In genomic region chr6:39794231-39794630, GRCh38 we compare ENCODE assay signal across 18 cellular contexts. TPM values are rescaled to one million over a fixed set of nuclear protein-coding genes. Genes with fewer than 3 reads are reported as not detected.
DNase-seq lines count a peak whose midpoint lies in the region; ATAC-seq and TF ChIP-seq lines count a peak whose summit lies in the region.
"Had no signal": no experiment of that assay in that cellular context is flagged by ENCODE, and none has a peak within 500 bp of the region (broad histone marks: within the 10 kb centered on the region; RNA-seq: fewer than 3 reads in every experiment).

No MANE protein-coding gene starts in this region.

- no peaks in the 10 kb centered on the region for H3K36me3 Mint-ChIP-seq in endodermal cell (ENCODE audit: low read depth)
- no peaks in the 10 kb centered on the region for H3K36me3 Mint-ChIP-seq in activated naive CD4-positive, alpha-beta T cell treated with anti-CD3 and anti-CD28 coated beads, Interleukin-2, amount 50 U/mL, for 72 hours
- H3K36me3 Mint-ChIP-seq: natural killer cell had no signal

- no peak overlapping the region for H4K91ac ChIP-seq in IMR-90 (ENCODE audit: insufficient read depth, low read depth, low read length)

- no peak for TF ChIP-seq RAD21 in IMR-90 (IDR thresholded peaks at IDR 0.05; ENCODE audit: low read length)

- H2AFZ ChIP-seq in IMR-90 (replicated peaks; ENCODE audit: low read length, poor library complexity): no peak overlapping the region

- H3K4me1 Mint-ChIP-seq in endodermal cell: peaks cover 4% of the 10 kb centered on the region
- H3K4me1 Mint-ChIP-seq: natural killer cell had no signal

- H3K9me1 ChIP-seq in IMR-90 (ENCODE audit: insufficient read depth, low read length): peaks cover 4% of the 10 kb centered on the region; the same call in 1 of the 2 replicates

- dilution Hi-C loops in IMR-90 (cut with HindIII; ENCODE audit: low sequenced_read_pairs, unreplicated experiment): no loop called here

- H3K23ac ChIP-seq in IMR-90 (ENCODE audit: low read depth, low read length): peak overlapping the region; percentile 13; the same call in 1 of the 2 replicates

- no peak overlapping the region for H2BK5ac ChIP-seq in IMR-90 (ENCODE audit: low read depth, low read length, poor library complexity, severe bottlenecking)

- H3K56ac ChIP-seq in IMR-90 (ENCODE audit: extremely low read depth, insufficient read depth, low read length): no peak overlapping the region

- H3K27ac ChIP-seq in IMR-90 (ENCODE audit: insufficient read depth, low read length) (no peak overlapping the region), endodermal cell (ENCODE audit: low read depth, low read length) (no peak overlapping the region), muscle layer of duodenum (ENCODE audit: low read length) (peak overlapping the region; percentile 85), substantia nigra (ENCODE audit: low read depth, low read length, poor library complexity, severe bottlenecking) (peak overlapping the region; percentile 96)
- H3K27ac ChIP-seq: C4-2B, foreskin keratinocyte had no signal

- TF ChIP-seq CTCF in IMR-90 (conservative IDR thresholded peaks at IDR 0.05; ENCODE audit: low read depth, low read length): no peak
- peak; percentile 25 for TF ChIP-seq CTCF in endodermal cell (conservative IDR thresholded peaks at IDR 0.05)

- no peak overlapping the region for H3K14ac ChIP-seq in IMR-90 (replicated peaks; ENCODE audit: low read depth, low read length)

- H2BK20ac ChIP-seq in IMR-90 (ENCODE audit: low read depth, low read length): no peak overlapping the region

- DNase-seq in IMR-90 (no peak), endodermal cell (no peak), substantia nigra (lab: John Stamatoyannopoulos, UW) (peak in 17 of 49 donors; percentile 17 to 61 (median 38))
- no peak for DNase-seq in central memory CD4-positive, alpha-beta T cell
- no peak for DNase-seq in stimulated activated CD4-positive, alpha-beta T cell treated with anti-CD3 and anti-CD28 coated beads, Interleukin-15, amount 100 ng/mL, for 24 hours
- DNase-seq in stimulated activated CD4-positive, alpha-beta T cell treated with anti-CD3 and anti-CD28 coated beads, Interleukin-1b, Interleukin-23, amount 100 ng/mL, for 48 hours: no peak
- DNase-seq in activated naive CD4-positive, alpha-beta T cell treated with anti-CD3 and anti-CD28 coated beads, Interleukin-2, amount 50 U/mL, for 72 hours (ENCODE audit: low spot score in 2 of 2): no peak
- DNase-seq: activated CD4-positive, alpha-beta T cell treated with anti-CD3 and anti-CD28 coated beads for 48 hours; activated T-cell treated with anti-CD3 and anti-CD28 coated beads, Interleukin-2, amount 50 U/mL, for 48 hours; adrenal gland; DMS79; foreskin keratinocyte; natural killer cell; NCI-H2171; NK-92 treated with Interleukin-12 subunit alpha and Interleukin-12 subunit beta, amount 100 ng/mL, for 24 hours had no signal

- H3K27me3 Mint-ChIP-seq in endodermal cell (ENCODE audit: insufficient read depth): peaks cover 29% of the 10 kb centered on the region

- BruUV-seq in IMR-90 (replicated peaks; lab: Mats Ljungman, UMichigan): no TSS peak

- H3K4me1 ChIP-seq in IMR-90 (ENCODE audit: control insufficient read depth, insufficient read depth, low read length) (peaks cover 14% of the 10 kb centered on the region), endodermal cell (ENCODE audit: control insufficient read depth, insufficient read depth, low read length) (no peaks in the 10 kb centered on the region), muscle layer of duodenum (ENCODE audit: control insufficient read depth in 1 of 2, insufficient read depth in 2 of 2, low read length in 2 of 2) (peaks cover 0 to 45% of the 10 kb centered on the region in 2 donors)
- H3K4me1 ChIP-seq: foreskin keratinocyte had no signal

- no peak overlapping the region; the same call in 2 of the 3 replicates for H2BK15ac ChIP-seq in IMR-90 (ENCODE audit: low read depth, low read length)

- H3K9ac ChIP-seq in IMR-90 (ENCODE audit: low read depth, low read length): no peak overlapping the region
- no peak overlapping the region for H3K9ac ChIP-seq in endodermal cell (ENCODE audit: extremely low read depth, low read length, poor library complexity, severe bottlenecking)

- TF ChIP-seq POLR2A in IMR-90 (IDR thresholded peaks at IDR 0.05; ENCODE audit: low read depth, low read length): no peak

- POLR2A ChIA-PET in IMR-90 (lab: Charles Lee; ENCODE audit: unreplicated experiment): no interaction called here

- CTCF ChIA-PET in IMR-90 (lab: Yijun Ruan, JAX): no interaction called here

- no peaks in the 10 kb centered on the region; the same call in 1 of the 2 replicates for H4K20me1 ChIP-seq in IMR-90 (ENCODE audit: insufficient read depth, low read length)

- H3K4me3 Mint-ChIP-seq in endodermal cell: no peak overlapping the region
- H3K4me3 Mint-ChIP-seq: natural killer cell had no signal

- no peaks in the 10 kb centered on the region for H3K9me3 Mint-ChIP-seq in endodermal cell
- H3K9me3 Mint-ChIP-seq in activated naive CD4-positive, alpha-beta T cell treated with anti-CD3 and anti-CD28 coated beads, Interleukin-2, amount 50 U/mL, for 72 hours: no peaks in the 10 kb centered on the region
- H3K9me3 Mint-ChIP-seq: natural killer cell had no signal

- peak overlapping the region; percentile 51; the same call in 1 of the 2 replicates for H2AK5ac ChIP-seq in IMR-90 (ENCODE audit: low read depth, low read length)

- no peak overlapping the region for H3K4me3 ChIP-seq in IMR-90 (ENCODE audit: insufficient read depth, low read depth, low read length)
- no peak overlapping the region for H3K4me3 ChIP-seq in endodermal cell (ENCODE audit: low read length)
- peak overlapping the region; percentile 71 to 90 for H3K4me3 ChIP-seq in muscle layer of duodenum (ENCODE audit: low read depth in 1 of 2, low read length in 2 of 2)

- no peak overlapping the region for H2AK9ac ChIP-seq in IMR-90 (replicated peaks; ENCODE audit: low read depth, low read length, poor library complexity)

- intact Hi-C loops in IMR-90 (cut with micrococcal nuclease): loop anchor here (5.0 kb wide), 2 partner anchors 48 to 513 kb away; no protein-coding TSS in a partner anchor

- H3K79me1 ChIP-seq in IMR-90 (ENCODE audit: low read depth in 1 of 2, low read length in 2 of 2): peaks cover 16 to 17% of the 10 kb centered on the region in 2 experiments; a peak in 3 of 4 replicates

- H3K27ac Mint-ChIP-seq in endodermal cell: no peak overlapping the region
- no peak overlapping the region for H3K27ac Mint-ChIP-seq in activated naive CD4-positive, alpha-beta T cell treated with anti-CD3 and anti-CD28 coated beads, Interleukin-2, amount 50 U/mL, for 72 hours
- H3K27ac Mint-ChIP-seq: natural killer cell had no signal

- no peak overlapping the region; the same call in 1 of the 2 replicates for H4K5ac ChIP-seq in IMR-90 (ENCODE audit: low read depth, low read length)

- no peak overlapping the region for H3K4ac ChIP-seq in IMR-90 (ENCODE audit: low read depth, low read length)

- no peak for ATAC-seq in IMR-90 (ENCODE audit: low read depth)
- ATAC-seq in activated naive CD4-positive, alpha-beta T cell treated with anti-CD3 and anti-CD28 coated beads, Interleukin-2, amount 50 U/mL, for 72 hours: no peak
- ATAC-seq: foreskin keratinocyte, natural killer cell had no signal

- H4K8ac ChIP-seq in IMR-90 (ENCODE audit: low read depth in 2 of 2, low read length in 2 of 2): no peak overlapping the region

- H3K36me3 ChIP-seq in IMR-90 (ENCODE audit: control insufficient read depth, insufficient read depth, low read length) (no peaks in the 10 kb centered on the region), endodermal cell (ENCODE audit: control insufficient read depth, insufficient read depth, low read length) (no peaks in the 10 kb centered on the region), muscle layer of duodenum (ENCODE audit: control insufficient read depth in 1 of 2, insufficient read depth in 2 of 2, low read length in 2 of 2) (no peaks in the 10 kb centered on the region)
- H3K36me3 ChIP-seq: adrenal gland had no signal

- 100% methylated on average over 1 of the region's 5 CpGs; no CpG with 5 or more reads in 1 of the 2 experiments for WGBS in IMR-90 (ENCODE audit: extremely low coverage in 2 of 2, insufficient read length in 1 of 2), 2 experiments
- 82 to 90% methylated on average over 2 to 5 of the region's 5 CpGs for WGBS in endodermal cell (ENCODE audit: insufficient coverage in 1 of 2, insufficient read length in 1 of 2), 2 experiments

- 0 out of 2 replicates have a peak overlapping the region, but pooled peaks have one; percentile 37 for H3K18ac ChIP-seq in IMR-90 (ENCODE audit: low read depth, low read length)

- H3K9me3 ChIP-seq in IMR-90 (ENCODE audit: control insufficient read depth, insufficient read depth, low read length) (no peaks in the 10 kb centered on the region), endodermal cell (ENCODE audit: control insufficient read depth, low read length) (no peaks in the 10 kb centered on the region), muscle layer of duodenum (ENCODE audit: control insufficient read depth in 1 of 2, low read length in 2 of 2) (no peaks in the 10 kb centered on the region)
- H3K9me3 ChIP-seq: adrenal gland had no signal

- H2BK120ac ChIP-seq in IMR-90 (ENCODE audit: low read depth, low read length): no peak overlapping the region

- H3K4me2 ChIP-seq in IMR-90 (ENCODE audit: low read depth, low read length): peak overlapping the region; percentile 68

- H3K27me3 ChIP-seq in IMR-90 (ENCODE audit: control insufficient read depth, insufficient read depth, low read length) (no peaks in the 10 kb centered on the region), endodermal cell (ENCODE audit: control insufficient read depth, insufficient read depth, low read length, poor library complexity, severe bottlenecking) (peaks cover 30% of the 10 kb centered on the region), muscle layer of duodenum (ENCODE audit: low read depth, low read length) (no peaks in the 10 kb centered on the region)
- H3K27me3 ChIP-seq: adrenal gland had no signal

- in situ Hi-C loops in IMR-90 (cut with MboI; ENCODE audit: low sequenced_read_pairs): no loop called here

RNA-seq across cellular contexts. Expression of gene DAAM2, which starts 2.1 kb away (rescaled TPM):
- total RNA-seq in IMR-90 (2012; rRNA removed) (12.9 and 13.1 TPM in 2 replicates), endodermal cell (1 to 10 TPM in 1 of 2 donors, under 1 TPM in 1; 0.33 to 1.2 TPM)
- polyA plus RNA-seq in IMR-90 (2012; rRNA removed): 11.2 and 11.9 TPM in 2 replicates
- 5.0 and 7.6 TPM in 2 replicates for polyA plus RNA-seq in IMR-90 (2012; cell fraction: cytosol; rRNA removed)
- polyA plus RNA-seq in IMR-90 (2012; cell fraction: nucleus; rRNA removed; ENCODE audit: low replicate concordance): 17.2 and 27.8 TPM in 2 replicates
- polyA plus RNA-seq in endodermal cell (2013, experiment 1 of 2): 5.7 TPM
- polyA plus RNA-seq in endodermal cell (2013, experiment 2 of 2): 6.7 TPM
- total RNA-seq in activated naive CD4-positive, alpha-beta T cell treated with anti-CD3 and anti-CD28 coated beads, Interleukin-2, amount 50 U/mL, for 72 hours: not detected
- total RNA-seq: natural killer cell; T-helper 2 cell treated with Interferon-gamma antibody and Interleukin-4, amounts not matched to agents 100 ng/mL and 5 ng/mL, for 36 hours had no signal
- polyA plus RNA-seq: foreskin keratinocyte had no signal

Comparison
In these comparisons a context has a peak if more than half of its experiments do, and no peak if none do; other contexts are left out.
1. H3K27ac ChIP-seq: peak in muscle layer of duodenum (single experiment) and substantia nigra (single experiment); none in IMR-90 (single experiment) and endodermal cell (single experiment).
2. H3K4me3 ChIP-seq: peak in muscle layer of duodenum (2 of 2); none in IMR-90 (single experiment) and endodermal cell (single experiment).